Comparison of ENCODE assay signal across 1 cellular context in genomic region chr6:135088232-135088760, GRCh38.
TF ChIP-seq lines count a peak whose summit lies in the region.

No MANE protein-coding gene starts in this region.

TF ChIP-seq in H1, 55 proteins besides CTCF, POLR2A, EP300 and RAD21 (continued from another document):
- TF ChIP-seq CHD7 (IDR thresholded peaks at IDR 0.05; ENCODE audit: insufficient replicate concordance, low read length) (no peak), JUN (IDR thresholded peaks at IDR 0.05; ENCODE audit: low read depth, low read length) (no peak)
